ENCODE assay signal across 8 cellular contexts in genomic region chr15:43329222-43329959, GRCh38. TPM values are rescaled to one million over a fixed set of nuclear protein-coding genes. Genes with fewer than 3 reads are reported as not detected.
DNase-seq lines count a peak whose midpoint lies in the region; ATAC-seq and TF ChIP-seq lines count a peak whose summit lies in the region.

No MANE protein-coding gene starts in this region.

- peaks cover 2% of the 10 kb centered on the region; the same call in 1 of the 2 replicates for H3K9me1 ChIP-seq in IMR-90 (ENCODE audit: insufficient read depth, low read length)

- no peak for ATAC-seq in CD4-positive, CD25-positive, alpha-beta regulatory T cell (ENCODE audit: low read depth in 2 of 2)
- peak; percentile 9; the same call in 1 of the 2 replicates for ATAC-seq in IMR-90 (ENCODE audit: low read depth)
- ATAC-seq in HG02981 (IDR thresholded peaks at IDR 0.05; ENCODE audit: unreplicated experiment) = no peak
- no peak for ATAC-seq in GM21529 (IDR thresholded peaks at IDR 0.05; ENCODE audit: unreplicated experiment)

- WGBS in IMR-90 (ENCODE audit: extremely low coverage in 2 of 2, insufficient read length in 1 of 2), 2 experiments = 14% methylated on average over 24 of the region's 38 CpGs; no CpG with 5 or more reads in 1 of the 2 experiments
- WGBS in iPS DF 6.9 (ENCODE audit: insufficient coverage, insufficient read length) = no CpG with 5 or more reads among the region's 38 CpGs

- no TSS peak for BruUV-seq in IMR-90 (replicated peaks; lab: Mats Ljungman, UMichigan)

- CTCF ChIA-PET in IMR-90 (lab: Yijun Ruan, JAX) = no interaction called here

- no peak overlapping the region for H2BK15ac ChIP-seq in IMR-90 (ENCODE audit: low read depth, low read length)

- POLR2A ChIA-PET in IMR-90 (lab: Charles Lee; ENCODE audit: unreplicated experiment) = no interaction called here

- H3K36me3 ChIP-seq in CD4-positive, CD25-positive, alpha-beta regulatory T cell (ENCODE audit: control insufficient read depth, insufficient read depth, low read length) = peaks cover 3% of the 10 kb centered on the region
- H3K36me3 ChIP-seq in IMR-90 (ENCODE audit: control insufficient read depth, insufficient read depth, low read length) (peaks cover 4% of the 10 kb centered on the region), iPS DF 6.9 (ENCODE audit: control insufficient read depth, insufficient read depth, low read length) (no peaks in the 10 kb centered on the region)

- peak overlapping the region; percentile 86 for H3K14ac ChIP-seq in IMR-90 (replicated peaks; ENCODE audit: low read depth, low read length)

- H4K8ac ChIP-seq in IMR-90 (ENCODE audit: low read depth in 2 of 2, low read length in 2 of 2) = peak overlapping the region; percentile 70 to 96

- peaks cover 17 to 29% of the 10 kb centered on the region in 2 experiments for H3K79me1 ChIP-seq in IMR-90 (ENCODE audit: low read depth in 1 of 2, low read length in 2 of 2)

- H3K4me1 Mint-ChIP-seq in CD4-positive, CD25-positive, alpha-beta regulatory T cell = peaks cover 29 to 52% (median 40%) of the 10 kb centered on the region in 4 donors

- in situ Hi-C loops in IMR-90 (cut with MboI; ENCODE audit: low sequenced_read_pairs) = no loop called here

- DNase-seq in CD4-positive, CD25-positive, alpha-beta regulatory T cell = peak; percentile 5 to 8 (median 5)
- DNase-seq in IMR-90 (peak; percentile 37), amniotic stem cell (lab: John Stamatoyannopoulos, UW) (peak; percentile 6), iPS DF 6.9 (ENCODE audit: low read depth, low spot score) (no peak), skeletal muscle cell (ENCODE audit: low read depth) (no peak), NOMO-1 (lab: John Stamatoyannopoulos, UW; ENCODE audit: unreplicated experiment in 2 of 2) (no peak)

- H3K4me3 Mint-ChIP-seq in CD4-positive, CD25-positive, alpha-beta regulatory T cell = peak overlapping the region; percentile 96 to 99 (median 98)

- peak overlapping the region; percentile 99 for H3K4me3 ChIP-seq in CD4-positive, CD25-positive, alpha-beta regulatory T cell (ENCODE audit: low read depth, low read length)
- H3K4me3 ChIP-seq in IMR-90 (ENCODE audit: insufficient read depth, low read depth, low read length) (peak overlapping the region; percentile 72), iPS DF 6.9 (ENCODE audit: low read length) (peak overlapping the region; percentile 88; the same call in 1 of the 2 replicates), skeletal muscle cell (ENCODE audit: low read depth, low read length) (peak overlapping the region; percentile 74)

- dilution Hi-C loops in IMR-90 (cut with HindIII; ENCODE audit: low sequenced_read_pairs, unreplicated experiment) = no loop called here

- peak overlapping the region; percentile 63 for H4K5ac ChIP-seq in IMR-90 (ENCODE audit: low read depth, low read length)

- H3K27ac ChIP-seq in CD4-positive, CD25-positive, alpha-beta regulatory T cell (ENCODE audit: insufficient read depth, low read length, poor library complexity, severe bottlenecking) = peak overlapping the region; percentile 96
- H3K27ac ChIP-seq in IMR-90 (ENCODE audit: insufficient read depth, low read length) (peak overlapping the region; percentile 84), iPS DF 6.9 (ENCODE audit: low read length) (no peak overlapping the region)

- no peak overlapping the region for H2BK20ac ChIP-seq in IMR-90 (ENCODE audit: low read depth, low read length)

- no peaks in the 10 kb centered on the region for H3K9me3 Mint-ChIP-seq in CD4-positive, CD25-positive, alpha-beta regulatory T cell

- no peak for TF ChIP-seq POLR2A in IMR-90 (IDR thresholded peaks at IDR 0.05; ENCODE audit: low read depth, low read length)

- peak overlapping the region; percentile 77 for H2BK5ac ChIP-seq in IMR-90 (ENCODE audit: low read depth, low read length, poor library complexity, severe bottlenecking)

- peak overlapping the region; percentile 16; the same call in 1 of the 2 replicates for H3K56ac ChIP-seq in IMR-90 (ENCODE audit: extremely low read depth, insufficient read depth, low read length)

- H3K4me1 ChIP-seq in CD4-positive, CD25-positive, alpha-beta regulatory T cell (ENCODE audit: control insufficient read depth, insufficient read depth, low read length, poor library complexity, severe bottlenecking) = peaks cover 25% of the 10 kb centered on the region
- H3K4me1 ChIP-seq in IMR-90 (ENCODE audit: control insufficient read depth, insufficient read depth, low read length) (peaks cover 9% of the 10 kb centered on the region), iPS DF 6.9 (ENCODE audit: control insufficient read depth, insufficient read depth, low read length) (no peaks in the 10 kb centered on the region)

- peak overlapping the region; percentile 96 for H2AFZ ChIP-seq in IMR-90 (replicated peaks; ENCODE audit: low read length, poor library complexity)

- no peak for TF ChIP-seq CTCF in IMR-90 (conservative IDR thresholded peaks at IDR 0.05; ENCODE audit: low read depth, low read length)

- H3K23ac ChIP-seq in IMR-90 (ENCODE audit: low read depth, low read length) = peak overlapping the region; percentile 83; the same call in 1 of the 2 replicates

- H4K91ac ChIP-seq in IMR-90 (ENCODE audit: insufficient read depth, low read depth, low read length) = peak overlapping the region; percentile 27; the same call in 1 of the 2 replicates

- intact Hi-C loops in IMR-90 (cut with micrococcal nuclease) = no loop called here

- H2BK120ac ChIP-seq in IMR-90 (ENCODE audit: low read depth, low read length) = no peak overlapping the region

- no peaks in the 10 kb centered on the region for H3K9me3 ChIP-seq in CD4-positive, CD25-positive, alpha-beta regulatory T cell (ENCODE audit: control insufficient read depth in 2 of 2, low read length in 2 of 2)
- no peaks in the 10 kb centered on the region for H3K9me3 ChIP-seq in IMR-90 (ENCODE audit: control insufficient read depth, insufficient read depth, low read length)
- no peaks in the 10 kb centered on the region for H3K9me3 ChIP-seq in iPS DF 6.9 (ENCODE audit: control insufficient read depth, insufficient read depth, low read length)

- H3K36me3 Mint-ChIP-seq in CD4-positive, CD25-positive, alpha-beta regulatory T cell = peaks cover 11% of the 10 kb centered on the region

- H3K4me2 ChIP-seq in IMR-90 (ENCODE audit: low read depth, low read length) = peak overlapping the region; percentile 80

- peak overlapping the region; percentile 55 for H3K9ac ChIP-seq in IMR-90 (ENCODE audit: low read depth, low read length)

- H4K20me1 ChIP-seq in IMR-90 (ENCODE audit: insufficient read depth, low read length) = no peaks in the 10 kb centered on the region

- no peak overlapping the region; the same call in 1 of the 2 replicates for H3K18ac ChIP-seq in IMR-90 (ENCODE audit: low read depth, low read length)

- H2AK9ac ChIP-seq in IMR-90 (replicated peaks; ENCODE audit: low read depth, low read length, poor library complexity) = peak overlapping the region; percentile 63

- H3K4ac ChIP-seq in IMR-90 (ENCODE audit: low read depth, low read length) = peak overlapping the region; percentile 94

- no peak for TF ChIP-seq RAD21 in IMR-90 (IDR thresholded peaks at IDR 0.05; ENCODE audit: low read length)

- H3K27me3 ChIP-seq in CD4-positive, CD25-positive, alpha-beta regulatory T cell (ENCODE audit: control insufficient read depth, insufficient read depth, low read length) = no peaks in the 10 kb centered on the region
- H3K27me3 ChIP-seq in IMR-90 (ENCODE audit: control insufficient read depth, insufficient read depth, low read length) (no peaks in the 10 kb centered on the region), iPS DF 6.9 (ENCODE audit: control insufficient read depth, insufficient read depth, low read length) (no peaks in the 10 kb centered on the region)

- no peaks in the 10 kb centered on the region for H3K27me3 Mint-ChIP-seq in CD4-positive, CD25-positive, alpha-beta regulatory T cell

- H3K27ac Mint-ChIP-seq in CD4-positive, CD25-positive, alpha-beta regulatory T cell = peak overlapping the region; percentile 98 to 99 (median 99)

- H2AK5ac ChIP-seq in IMR-90 (ENCODE audit: low read depth, low read length) = peak overlapping the region; percentile 41

TF ChIP-seq in IMR-90, 13 proteins besides CTCF, POLR2A, EP300 and RAD21 (continues in another document):
- TF ChIP-seq FOS (IDR thresholded peaks at IDR 0.05; ENCODE audit: low read depth, low read length) (no peak), RCOR1 (IDR thresholded peaks at IDR 0.05; ENCODE audit: insufficient replicate concordance, low read length) (no peak), NFE2L2 (IDR thresholded peaks at IDR 0.05; ENCODE audit: low read depth, low read length) (no peak), MXI1 (IDR thresholded peaks at IDR 0.05; ENCODE audit: borderline replicate concordance, low read depth, low read length) (no peak), RFX5 (IDR thresholded peaks at IDR 0.05; ENCODE audit: low read depth, low read length) (no peak)

RNA-seq across cellular contexts. Expression of gene LCMT2, which starts 1.0 kb away (rescaled TPM):
- 9.9 TPM for total RNA-seq in CD4-positive, CD25-positive, alpha-beta regulatory T cell
- 1 to 10 TPM; 2.9 to 7.9 (median 3.5) TPM for polyA plus RNA-seq in CD4-positive, CD25-positive, alpha-beta regulatory T cell
- 9.7 and 12.2 TPM in 2 replicates for total RNA-seq in IMR-90 (2012; rRNA removed)
- polyA plus RNA-seq in IMR-90 (2012; rRNA removed) = 5.7 and 5.8 TPM in 2 replicates
- polyA plus RNA-seq in IMR-90 (2012; cell fraction: cytosol; rRNA removed) = 1.8 and 3.7 TPM in 2 replicates
- polyA plus RNA-seq in IMR-90 (2012; cell fraction: nucleus; rRNA removed; ENCODE audit: low replicate concordance) = 0.96 and 3.0 TPM in 2 replicates

RNA-seq across cellular contexts. Expression of gene TGM7, which starts 27.3 kb away (rescaled TPM):
- total RNA-seq in CD4-positive, CD25-positive, alpha-beta regulatory T cell = not detected
- polyA plus RNA-seq in CD4-positive, CD25-positive, alpha-beta regulatory T cell = not detected
- not detected in 2 replicates for total RNA-seq in IMR-90 (2012; rRNA removed)
- not detected in 2 replicates for polyA plus RNA-seq in IMR-90 (2012; rRNA removed)
- not detected in 2 replicates for polyA plus RNA-seq in IMR-90 (2012; cell fraction: cytosol; rRNA removed)
- not detected in 2 replicates for polyA plus RNA-seq in IMR-90 (2012; cell fraction: nucleus; rRNA removed; ENCODE audit: low replicate concordance)

RNA-seq across cellular contexts. Expression of gene ZSCAN29, which starts 41.5 kb away (rescaled TPM):
- 20.9 TPM for total RNA-seq in CD4-positive, CD25-positive, alpha-beta regulatory T cell
- 1 to 10 TPM; 5.0 to 7.7 (median 6.1) TPM for polyA plus RNA-seq in CD4-positive, CD25-positive, alpha-beta regulatory T cell
- total RNA-seq in IMR-90 (2012; rRNA removed) = 8.6 and 9.4 TPM in 2 replicates
- polyA plus RNA-seq in IMR-90 (2012; rRNA removed) = 5.6 and 6.8 TPM in 2 replicates
- polyA plus RNA-seq in IMR-90 (2012; cell fraction: cytosol; rRNA removed) = 2.3 and 5.2 TPM in 2 replicates
- polyA plus RNA-seq in IMR-90 (2012; cell fraction: nucleus; rRNA removed; ENCODE audit: low replicate concordance) = 4.8 and 12.4 TPM in 2 replicates

RNA-seq across cellular contexts. Expression of gene TUBGCP4, which starts 41.5 kb away (rescaled TPM):
- total RNA-seq in CD4-positive, CD25-positive, alpha-beta regulatory T cell = 12.1 TPM
- 10 to 100 TPM; 10.2 to 12.2 (median 11.1) TPM for polyA plus RNA-seq in CD4-positive, CD25-positive, alpha-beta regulatory T cell
- 11.9 and 12.7 TPM in 2 replicates for total RNA-seq in IMR-90 (2012; rRNA removed)
- polyA plus RNA-seq in IMR-90 (2012; rRNA removed) = 7.7 and 7.9 TPM in 2 replicates
- 4.5 and 4.6 TPM in 2 replicates for polyA plus RNA-seq in IMR-90 (2012; cell fraction: cytosol; rRNA removed)
- polyA plus RNA-seq in IMR-90 (2012; cell fraction: nucleus; rRNA removed; ENCODE audit: low replicate concordance) = 7.5 and 11.6 TPM in 2 replicates

Comparison
In these comparisons a context has a peak if more than half of its experiments do, and no peak if none do; other contexts are left out.
1. DNase-seq: peak in CD4-positive, CD25-positive, alpha-beta regulatory T cell (3 of 3), IMR-90 (single experiment) and amniotic stem cell (single experiment); none in iPS DF 6.9 (single experiment), skeletal muscle cell (single experiment) and NOMO-1 (0 of 2).
2. Peak in every context shown above with its lines, with median percentiles within 50 percentile points of each other: H3K4me3 ChIP-seq.